ENCODE assay signal across 14 cellular contexts in genomic region chr9:8188720-8189407, GRCh38.
A peak's percentile ranks its signal among the peaks of the same experiment; 100 is the strongest.
DNase-seq lines count a peak whose midpoint lies in the region; ATAC-seq and TF ChIP-seq lines count a peak whose summit lies in the region.
"Had no signal": no experiment of that assay in that cellular context is flagged by ENCODE, and none has a peak within 500 bp of the region (broad histone marks: within the 10 kb centered on the region; RNA-seq: fewer than 3 reads in every experiment).

No MANE protein-coding gene starts in this region.

- no peak overlapping the region for H2AK5ac ChIP-seq in H9 (ENCODE audit: insufficient read length, low read length)

- H3K18ac ChIP-seq in H9 (ENCODE audit: insufficient read length, low read depth, low read length), result no peak overlapping the region

- no peak overlapping the region for H3K14ac ChIP-seq in H9 (ENCODE audit: insufficient read depth, low read length)

- H3K4me1 ChIP-seq in H9 (ENCODE audit: insufficient read depth, low read length), result no peaks in the 10 kb centered on the region
- H3K4me1 ChIP-seq: thyroid gland had no signal

- no peak overlapping the region for H3K4me3 ChIP-seq in foreskin fibroblast (ENCODE audit: low read depth in 1 of 2, low read length in 2 of 2)
- H3K4me3 ChIP-seq: thyroid gland had no signal

- H3K27me3 ChIP-seq in H9 (ENCODE audit: insufficient read depth, low read length), result no peaks in the 10 kb centered on the region
- H3K27me3 ChIP-seq: thyroid gland had no signal

- H3T11ph ChIP-seq in H9 (ENCODE audit: low read length), result no peak overlapping the region

- H2BK120ac ChIP-seq in H9 (ENCODE audit: low read depth, low read length, poor library complexity, severe bottlenecking), result no peak overlapping the region

- H3K9me3 ChIP-seq in H9 (ENCODE audit: control insufficient read depth, low read depth, low read length), result no peaks in the 10 kb centered on the region
- H3K9me3 ChIP-seq: thyroid gland had no signal

- no peaks in the 10 kb centered on the region for H3K79me1 ChIP-seq in H9 (ENCODE audit: insufficient read depth, low read depth, low read length, poor library complexity, severe bottlenecking)

- H2BK5ac ChIP-seq in H9 (ENCODE audit: insufficient read length, low read length), result no peak overlapping the region

- H2BK12ac ChIP-seq in H9 (ENCODE audit: insufficient read length, low read depth, low read length), result no peak overlapping the region

- H3K36me3 Mint-ChIP-seq in H9 (ENCODE audit: insufficient read depth in 1 of 3, low read depth in 3 of 3), result peaks cover 0 to 15% (median 4%) of the 10 kb centered on the region in 3 experiments; a peak in 4 of 7 replicates

- no peak overlapping the region for H2BK20ac ChIP-seq in H9 (ENCODE audit: low read depth, low read length, poor library complexity, severe bottlenecking)

- H3K23me2 ChIP-seq in H9 (ENCODE audit: insufficient read length, low read depth, low read length, poor library complexity, severe bottlenecking), result no peaks in the 10 kb centered on the region

- H4K91ac ChIP-seq in H9 (ENCODE audit: insufficient read length, low read depth, low read length), result no peak overlapping the region

- ATAC-seq in GM18517 (IDR thresholded peaks at IDR 0.05; ENCODE audit: unreplicated experiment), result peak; percentile 60
- ATAC-seq in GM19023 (IDR thresholded peaks at IDR 0.05; ENCODE audit: unreplicated experiment), result no peak
- no peak for ATAC-seq in GM21360 (IDR thresholded peaks at IDR 0.05; ENCODE audit: unreplicated experiment)

- no peak overlapping the region for H3K9ac ChIP-seq in H9 (ENCODE audit: extremely low read depth, insufficient read length, low read length)

- no peak overlapping the region for H4K5ac ChIP-seq in H9 (ENCODE audit: insufficient read length, low read depth, low read length)

- no peak overlapping the region for H3K56ac ChIP-seq in H9 (ENCODE audit: insufficient read length, low read depth, low read length)

- WGBS in H9 (ENCODE audit: extremely low coverage, insufficient read length, low lambda C conversion rate), result no CpG with 5 or more reads among the region's 6 CpGs

- H2BK15ac ChIP-seq in H9 (ENCODE audit: low read depth, low read length), result no peak overlapping the region

- H3K27ac ChIP-seq in H9 (ENCODE audit: insufficient read length, low read depth, low read length), result no peak overlapping the region
- H3K27ac ChIP-seq: thyroid gland had no signal

- H3K23ac ChIP-seq in H9 (ENCODE audit: insufficient read length, low read depth, low read length), result no peak overlapping the region

- no peak overlapping the region for H3K4ac ChIP-seq in H9 (ENCODE audit: low read depth, low read length)

- H4K8ac ChIP-seq in H9 (replicated peaks; ENCODE audit: insufficient read length, low read depth, low read length), result no peak overlapping the region

- no peak overlapping the region for H2AFZ ChIP-seq in H9 (ENCODE audit: low read length)

- DNase-seq in NCI-H1105 treated with DMSO at 0.1 percent for 48 hours (lab: John Stamatoyannopoulos, UW) (peak; percentile 19), NCI-H1105 (lab: John Stamatoyannopoulos, UW) (no peak), NCI-H69 (lab: John Stamatoyannopoulos, UW) (peak; percentile 96), foreskin fibroblast (peak; percentile 47 to 82), H9 (no peak)
- DNase-seq: 8988T, cortex of kidney, NCI-H1048, NCI-H526 treated with DMSO at 0.1 percent for 48 hours, thyroid gland had no signal

- peaks cover 5 to 9% of the 10 kb centered on the region in 2 experiments for H3K9me3 Mint-ChIP-seq in H9

- no peaks in the 10 kb centered on the region for H3K27me3 Mint-ChIP-seq in H9 (ENCODE audit: low read depth)
- H3K27me3 Mint-ChIP-seq: progenitor cell of endocrine pancreas had no signal

- no peak overlapping the region for H3K27ac Mint-ChIP-seq in H9
- H3K27ac Mint-ChIP-seq: progenitor cell of endocrine pancreas had no signal

- no peaks in the 10 kb centered on the region for H3K4me1 Mint-ChIP-seq in H9

- no peak overlapping the region for H3K4me2 ChIP-seq in H9 (ENCODE audit: insufficient read depth, insufficient read length, low read length)

- TF ChIP-seq CTCF in foreskin fibroblast (IDR thresholded peaks at IDR 0.05; ENCODE audit: low read depth, low read length) (no peak), H9 (conservative IDR thresholded peaks at IDR 0.05) (no peak)

- no peaks in the 10 kb centered on the region for H3K79me2 ChIP-seq in H9 (ENCODE audit: insufficient read depth, low read length)

- no peak overlapping the region for H3K4me3 Mint-ChIP-seq in H9

- H4K20me1 ChIP-seq in H9 (ENCODE audit: control insufficient read depth, insufficient read depth, insufficient read length), result no peaks in the 10 kb centered on the region

Comparison
In these comparisons a context has a peak if more than half of its experiments do, and no peak if none do; other contexts are left out.
1. DNase-seq: peak in NCI-H1105 treated with DMSO at 0.1 percent for 48 hours (single experiment), NCI-H69 (single experiment) and foreskin fibroblast (2 of 2); none in NCI-H1105 (single experiment) and H9 (single experiment).